9 cellular contexts compared by ENCODE assay signal in genomic region chr10:42755028-42755451, GRCh38. TPM values are rescaled to one million over a fixed set of nuclear protein-coding genes. Genes with fewer than 3 reads are reported as not detected.
DNase-seq lines count a peak whose midpoint lies in the region; ATAC-seq, FAIRE-seq and TF ChIP-seq lines count a peak whose summit lies in the region.
"Had no signal": no experiment of that assay in that cellular context is flagged by ENCODE, and none has a peak within 500 bp of the region (broad histone marks: within the 10 kb centered on the region; RNA-seq: fewer than 3 reads in every experiment).

No MANE protein-coding gene starts in this region.

- TF ChIP-seq POLR2A in H54 (IDR thresholded peaks at IDR 0.05; ENCODE audit: low read depth, low read length) = no peak

- no peaks in the 10 kb centered on the region for H3K36me3 ChIP-seq in hepatocyte (replicated peaks; ENCODE audit: insufficient read depth, low read depth)

- no peaks in the 10 kb centered on the region for H3K36me3 Mint-ChIP-seq in mesothelial cell of epicardium

- H3K27ac Mint-ChIP-seq in mesothelial cell of epicardium = no peak overlapping the region

- H4K20me1 ChIP-seq in hepatocyte (ENCODE audit: insufficient read depth, poor library complexity, severe bottlenecking) = no peaks in the 10 kb centered on the region

- peaks cover 6% of the 10 kb centered on the region for H3K4me1 Mint-ChIP-seq in mesothelial cell of epicardium

- no peaks in the 10 kb centered on the region for H3K79me2 ChIP-seq in hepatocyte

- FAIRE-seq in H54 (lab: Jason Lieb, UNC) = no peak

- peak; percentile 57 for DNase-seq in D341Med (ENCODE audit: low spot score)
- peak; percentile 20 to 22 for DNase-seq in activated T-cell treated with anti-CD3 and anti-CD28 coated beads, Interleukin-2, amount 50 U/mL, for 48 hours
- DNase-seq in hepatocyte (ENCODE audit: low spot score) = peak; percentile 17
- peak; percentile 31 for DNase-seq in retina
- DNase-seq in mesothelial cell of epicardium (ENCODE audit: low spot score in 2 of 2, unreplicated experiment in 2 of 2) = no peak
- no peak for DNase-seq in H54 (ENCODE audit: insufficient read length, low spot score)
- DNase-seq: NCI-H2029 had no signal

- H3K27me3 Mint-ChIP-seq in mesothelial cell of epicardium (ENCODE audit: low read depth) = peaks cover 87% of the 10 kb centered on the region

- H3K9me3 Mint-ChIP-seq in mesothelial cell of epicardium = no peaks in the 10 kb centered on the region

- peak overlapping the region; percentile 60 for H3K4me3 ChIP-seq in hepatocyte

- H3K9me3 ChIP-seq in hepatocyte (ENCODE audit: low read depth) = no peaks in the 10 kb centered on the region

- H2AFZ ChIP-seq in hepatocyte = peak overlapping the region; percentile 86

- no peak for ATAC-seq in GM18909 (IDR thresholded peaks at IDR 0.05; ENCODE audit: poor library complexity, unreplicated experiment)
- no peak for ATAC-seq in GM18517 (IDR thresholded peaks at IDR 0.05; ENCODE audit: unreplicated experiment)

- H3K4me2 ChIP-seq in hepatocyte = peak overlapping the region; percentile 96

- TF ChIP-seq CTCF in hepatocyte (IDR thresholded peaks at IDR 0.05; ENCODE audit: poor library complexity) (peak; percentile 18), mesothelial cell of epicardium (IDR thresholded peaks at IDR 0.05; ENCODE audit: unreplicated experiment) (no peak)

- H3K4me1 ChIP-seq in hepatocyte (ENCODE audit: insufficient read depth) = peaks cover 9% of the 10 kb centered on the region

- H3K4me3 Mint-ChIP-seq in mesothelial cell of epicardium = no peak overlapping the region

- no peaks in the 10 kb centered on the region for H3K9me2 ChIP-seq in hepatocyte (replicated peaks; ENCODE audit: insufficient read depth)

- H3K27me3 ChIP-seq in hepatocyte = peaks cover 54% of the 10 kb centered on the region

- WGBS in hepatocyte (ENCODE audit: low lambda C conversion rate, missing lambda C conversion rate) = 8% methylated on average over 45 of the region's 45 CpGs

- H3K27ac ChIP-seq in hepatocyte = no peak overlapping the region

RNA-seq across cellular contexts. Expression of gene BMS1, which starts 27.6 kb away (rescaled TPM):
- total RNA-seq in hepatocyte (14.8 and 15.8 TPM in 2 replicates), mesothelial cell of epicardium (21.4 to 21.8 TPM (median 21.8 TPM) in 3 replicates)
- 13.4 and 14.5 TPM in 2 replicates for polyA plus RNA-seq in hepatocyte

Comparison
In these comparisons a context has a peak if more than half of its experiments do, and no peak if none do; other contexts are left out.
1. DNase-seq: peak in D341Med (single experiment), activated T-cell treated with anti-CD3 and anti-CD28 coated beads, Interleukin-2, amount 50 U/mL, for 48 hours (2 of 2), hepatocyte (single experiment) and retina (single experiment); none in mesothelial cell of epicardium (0 of 2) and H54 (single experiment).